Comparison of ENCODE assay signal across 36 cellular contexts in the genomic region with DNA sequence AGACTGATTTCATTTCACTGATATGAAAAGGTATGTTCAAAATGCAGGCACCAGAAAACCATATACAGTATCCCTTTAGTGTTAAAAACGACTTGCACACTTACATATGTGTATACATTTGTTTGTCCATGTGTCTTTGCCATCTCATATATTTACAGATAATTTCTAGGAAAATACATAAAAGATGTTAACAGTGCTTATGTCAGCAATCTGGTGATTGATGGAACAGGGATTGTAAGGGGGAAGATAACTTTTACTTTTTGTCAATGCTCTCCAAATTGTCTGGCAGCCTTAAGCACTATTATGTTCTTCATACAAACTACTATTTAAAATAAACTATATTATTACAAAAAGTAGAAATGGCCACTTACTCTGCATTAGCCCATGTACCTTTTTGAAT.
"Had no signal": no experiment of that assay in that cellular context is flagged by ENCODE, and none has a peak within 500 bp of the region (broad histone marks: within the 10 kb centered on the region; RNA-seq: fewer than 3 reads in every experiment).

No MANE protein-coding gene starts in this region.

- H3K27ac Mint-ChIP-seq: activated B cell treated with CpG ODN at 0.5 μM for 24 hours; activated CD4-positive, alpha-beta memory T cell treated with anti-CD3 and anti-CD28 coated beads for 36 hours; activated CD4-positive, alpha-beta T cell treated with anti-CD3 and anti-CD28 coated beads, Interleukin-2, amount 10 ng/mL, durations not matched to agents 24 days and 14 days; activated CD8-positive, alpha-beta T cell treated with anti-CD3 and anti-CD28 coated beads for 36 hours; activated naive CD4-positive, alpha-beta T cell treated with anti-CD3 and anti-CD28 coated beads for 36 hours; activated naive CD4-positive, alpha-beta T cell treated with anti-CD3 and anti-CD28 coated beads, Interleukin-2, amount 50 U/mL, for 72 hours; activated naive CD8-positive, alpha-beta T cell treated with anti-CD3 and anti-CD28 coated beads for 36 hours; activated T-cell treated with anti-CD3 and anti-CD28 coated beads, Interleukin-2, amount 50 U/mL, for 72 hours; activated T-helper 1 cell treated with anti-CD3 and anti-CD28 coated beads, Interleukin-12 subunit alpha, Interleukin-12 subunit beta, Interleukin-2, Interleukin-4 antibody, amounts not matched to agents 30 ng/mL and 10 ng/mL and 1 ng/mL, durations not matched to agents 14 hours and 24 hours and 36 hours; activated T-helper 17 cell treated with anti-CD3 and anti-CD28 coated beads, Interleukin-2, amount 50 U/mL, for 72 hours; T-helper 1 cell treated with Interleukin-12 subunit alpha and Interleukin-12 subunit beta and Interleukin-4 antibody, amounts not matched to agents 30 μg/mL and 1 μg/mL, for 36 hours; T-helper 2 cell treated with Interferon-gamma antibody and Interleukin-4, amounts not matched to agents 5 μg/mL and 100 μg/mL, for 36 hours had no signal

- H3K4me1 ChIP-seq: adrenal gland, body of pancreas, breast epithelium had no signal

- H3K36me3 Mint-ChIP-seq: activated CD4-positive, alpha-beta memory T cell treated with anti-CD3 and anti-CD28 coated beads for 36 hours; activated naive CD4-positive, alpha-beta T cell treated with anti-CD3 and anti-CD28 coated beads, Interleukin-2, amount 50 U/mL, for 72 hours; activated naive CD8-positive, alpha-beta T cell treated with anti-CD3 and anti-CD28 coated beads for 36 hours had no signal

- H3K27me3 ChIP-seq: adrenal gland, body of pancreas, brain microvascular endothelial cell, breast epithelium had no signal

- ATAC-seq: activated CD8-positive, alpha-beta T cell treated with anti-CD3 and anti-CD28 coated beads for 36 hours; activated naive CD4-positive, alpha-beta T cell treated with anti-CD3 and anti-CD28 coated beads, Interleukin-2, amount 50 U/mL, for 72 hours; activated T-cell treated with anti-CD3 and anti-CD28 coated beads, Interleukin-2, amount 50 U/mL, for 4 hours; activated T-cell treated with anti-CD3 and anti-CD28 coated beads, Interleukin-2, amount 50 U/mL, for 72 hours; activated T-helper 17 cell treated with anti-CD3 and anti-CD28 coated beads, Interleukin-2, amount 50 U/mL, for 72 hours; body of pancreas had no signal

- H3K4me3 ChIP-seq: adrenal gland, body of pancreas, breast epithelium had no signal

- H3K4me1 Mint-ChIP-seq: activated B cell treated with CpG ODN at 0.5 μM for 24 hours; activated CD4-positive, alpha-beta T cell treated with anti-CD3 and anti-CD28 coated beads, Interleukin-2, amount 10 ng/mL, durations not matched to agents 24 days and 14 days; activated naive CD8-positive, alpha-beta T cell treated with anti-CD3 and anti-CD28 coated beads for 36 hours; activated T-helper 17 cell treated with anti-CD3 and anti-CD28 coated beads, Interleukin-2, amount 50 U/mL, for 72 hours had no signal

- H3K9me3 Mint-ChIP-seq: activated CD4-positive, alpha-beta T cell treated with anti-CD3 and anti-CD28 coated beads, Interleukin-2, amount 10 ng/mL, durations not matched to agents 24 days and 14 days; activated naive CD4-positive, alpha-beta T cell treated with anti-CD3 and anti-CD28 coated beads for 36 hours; activated T-cell treated with anti-CD3 and anti-CD28 coated beads, Interleukin-2, amount 50 U/mL, for 4 hours; activated T-helper 1 cell treated with anti-CD3 and anti-CD28 coated beads, Interleukin-12 subunit alpha, Interleukin-12 subunit beta, Interleukin-2, Interleukin-4 antibody, amounts not matched to agents 30 ng/mL and 10 ng/mL and 1 ng/mL, durations not matched to agents 14 hours and 24 hours and 36 hours; T-helper 1 cell treated with Interleukin-12 subunit alpha and Interleukin-12 subunit beta and Interleukin-4 antibody, amounts not matched to agents 30 μg/mL and 1 μg/mL, for 36 hours; T-helper 2 cell treated with Interferon-gamma antibody and Interleukin-4, amounts not matched to agents 5 μg/mL and 100 μg/mL, for 36 hours had no signal

- H3K4me3 Mint-ChIP-seq: activated B cell treated with CpG ODN at 0.5 μM for 24 hours; activated CD4-positive, alpha-beta memory T cell treated with anti-CD3 and anti-CD28 coated beads for 36 hours; activated CD4-positive, alpha-beta T cell treated with anti-CD3 and anti-CD28 coated beads, Interleukin-2, amount 10 ng/mL, durations not matched to agents 24 days and 14 days; activated CD8-positive, alpha-beta T cell treated with anti-CD3 and anti-CD28 coated beads for 36 hours; activated naive CD4-positive, alpha-beta T cell treated with anti-CD3 and anti-CD28 coated beads for 36 hours; activated naive CD8-positive, alpha-beta T cell treated with anti-CD3 and anti-CD28 coated beads for 36 hours; activated T-cell treated with anti-CD3 and anti-CD28 coated beads, Interleukin-2, amount 50 U/mL, for 4 hours; activated T-cell treated with anti-CD3 and anti-CD28 coated beads, Interleukin-2, amount 50 U/mL, for 72 hours; activated T-helper 1 cell treated with anti-CD3 and anti-CD28 coated beads, Interleukin-12 subunit alpha, Interleukin-12 subunit beta, Interleukin-2, Interleukin-4 antibody, amounts not matched to agents 30 ng/mL and 10 ng/mL and 1 ng/mL, durations not matched to agents 14 hours and 24 hours and 36 hours; activated T-helper 17 cell treated with anti-CD3 and anti-CD28 coated beads, Interleukin-2, amount 50 U/mL, for 72 hours; T-helper 1 cell treated with Interleukin-12 subunit alpha and Interleukin-12 subunit beta and Interleukin-4 antibody, amounts not matched to agents 30 μg/mL and 1 μg/mL, for 36 hours; T-helper 2 cell treated with Interferon-gamma antibody and Interleukin-4, amounts not matched to agents 5 μg/mL and 100 μg/mL, for 36 hours had no signal

- H3K27me3 Mint-ChIP-seq: activated B cell treated with CpG ODN at 0.5 μM for 24 hours; activated CD4-positive, alpha-beta memory T cell treated with anti-CD3 and anti-CD28 coated beads for 36 hours; activated CD4-positive, alpha-beta T cell treated with anti-CD3 and anti-CD28 coated beads, Interleukin-2, amount 10 ng/mL, durations not matched to agents 24 days and 14 days; activated CD8-positive, alpha-beta T cell treated with anti-CD3 and anti-CD28 coated beads for 36 hours; activated naive CD8-positive, alpha-beta T cell treated with anti-CD3 and anti-CD28 coated beads for 36 hours; activated T-helper 17 cell treated with anti-CD3 and anti-CD28 coated beads, Interleukin-2, amount 50 U/mL, for 72 hours had no signal

- FAIRE-seq: astrocyte, TTC549 had no signal

- H3K36me3 ChIP-seq: adrenal gland, brain microvascular endothelial cell, breast epithelium had no signal

- DNase-seq: activated B cell treated with CpG ODN at 0.5 μM for 24 hours; activated CD4-positive, alpha-beta memory T cell treated with anti-CD3 and anti-CD28 coated beads for 36 hours; activated CD4-positive, alpha-beta T cell treated with anti-CD3 and anti-CD28 coated beads for 4 hours; activated CD4-positive, alpha-beta T cell treated with anti-CD3 and anti-CD28 coated beads, Interleukin-2, amount 10 ng/mL, durations not matched to agents 24 days and 14 days; activated CD4-positive, alpha-beta T cell treated with anti-CD3 and anti-CD28 coated beads, Interleukin-2, amount 50 U/mL, for 1 hour; activated CD4-positive, alpha-beta T cell treated with anti-CD3 and anti-CD28 coated beads, Interleukin-2, amount 50 U/mL, for 4 hours; activated CD4-positive, CD25-positive, alpha-beta regulatory T cell treated with anti-CD3 and anti-CD28 coated beads, Interleukin-2, amount 50 U/mL, for 72 hours; activated CD8-positive, alpha-beta memory T cell treated with anti-CD3 and anti-CD28 coated beads, Interleukin-2, amount 50 U/mL, for 4 hours; activated CD8-positive, alpha-beta T cell treated with anti-CD3 and anti-CD28 coated beads for 36 hours; activated effector memory CD4-positive, alpha-beta T cell treated with anti-CD3 and anti-CD28 coated beads, Interleukin-2, amount 50 U/mL, for 16 hours; activated gamma-delta T cell treated with Interleukin-2 at 50 U/mL for 16 hours; activated naive CD4-positive, alpha-beta T cell; activated naive CD4-positive, alpha-beta T cell treated with anti-CD3 and anti-CD28 coated beads for 36 hours; activated naive CD4-positive, alpha-beta T cell treated with anti-CD3 and anti-CD28 coated beads, Interleukin-2, amount 50 U/mL, for 16 hours; activated naive CD8-positive, alpha-beta T cell treated with anti-CD3 and anti-CD28 coated beads for 36 hours; activated T-cell treated with anti-CD3 and anti-CD28 coated beads for 4 hours; activated T-cell treated with anti-CD3 and anti-CD28 coated beads, Interleukin-2, amount 50 U/mL, for 1 hour; activated T-cell treated with anti-CD3 and anti-CD28 coated beads, Interleukin-2, amount 50 U/mL, for 4 hours; activated T-cell treated with anti-CD3 and anti-CD28 coated beads, Interleukin-2, amount 50 U/mL, for 72 hours; adrenal gland; amniotic stem cell; aorta; body of pancreas; brain microvascular endothelial cell; central memory CD4-positive, alpha-beta T cell; T-helper 2 cell; T-helper 9 cell had no signal

- H3K27ac ChIP-seq: adrenal gland, body of pancreas, brain microvascular endothelial cell, breast epithelium, VCaP had no signal

- H3K9me3 ChIP-seq: body of pancreas, breast epithelium had no signal
